ENCODE assay signal across 9 cellular contexts in the genomic region with DNA sequence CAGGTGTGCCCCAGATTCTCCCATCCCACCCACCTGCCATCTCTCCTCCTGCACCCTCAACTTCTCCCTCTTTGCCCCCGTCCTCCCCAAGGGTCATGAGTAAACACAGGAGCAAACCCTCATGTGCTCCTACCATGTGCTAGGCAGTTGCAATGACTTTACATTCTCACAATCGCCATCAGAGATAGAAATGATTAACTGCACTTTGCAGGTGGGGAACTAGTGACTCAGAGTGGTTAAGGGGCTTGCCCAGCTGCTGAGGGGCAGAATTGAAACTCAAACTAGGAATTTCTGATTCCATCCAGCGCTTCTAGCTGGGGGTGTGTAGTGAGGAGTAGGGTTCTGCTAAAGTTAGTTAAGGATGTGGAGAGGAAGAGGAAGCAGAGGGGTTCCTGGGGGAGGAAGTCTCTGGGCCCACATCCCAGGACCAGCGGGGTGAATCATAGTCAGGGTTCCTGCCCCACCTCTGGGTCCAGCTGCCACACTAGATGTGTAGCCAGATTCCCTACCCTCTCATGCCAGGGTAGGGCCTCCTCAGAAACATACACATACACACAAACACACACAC. TPM values are rescaled to one million over a fixed set of nuclear protein-coding genes. Genes with fewer than 3 reads are reported as not detected.
DNase-seq lines count a peak whose midpoint lies in the region; ATAC-seq and TF ChIP-seq lines count a peak whose summit lies in the region.
"Had no signal": no experiment of that assay in that cellular context is flagged by ENCODE, and none has a peak within 500 bp of the region (broad histone marks: within the 10 kb centered on the region; RNA-seq: fewer than 3 reads in every experiment).

No MANE protein-coding gene starts in this region.

- no peaks in the 10 kb centered on the region for H3K27me3 ChIP-seq in prostate gland (replicated peaks; ENCODE audit: insufficient read depth)

- no peak for TF ChIP-seq POLR2A in prostate gland (IDR thresholded peaks at IDR 0.05)

- CTCF ChIA-PET in Calu3 (lab: Charles Lee) = no interaction called here
- CTCF ChIA-PET in activated naive CD4-positive, alpha-beta T cell treated with anti-CD3 and anti-CD28 coated beads, Interleukin-2, amount 10 ng/mL, durations not matched to agents 7 days and 5 days (lab: Charles Lee) = interaction anchor here (0.7 to 1.2 kb wide), 2 partner anchors 33 to 51 kb away, joined by 3 read pairs; no protein-coding TSS in a partner anchor

- H3K27ac Mint-ChIP-seq in Calu3 (ENCODE audit: unreplicated experiment) = peak overlapping the region; percentile 66
- peak overlapping the region; percentile 56 for H3K27ac Mint-ChIP-seq in activated naive CD4-positive, alpha-beta T cell treated with anti-CD3 and anti-CD28 coated beads, Interleukin-2, amount 10 ng/mL, durations not matched to agents 7 days and 5 days

- no peak overlapping the region for H3K27ac ChIP-seq in prostate gland

- H3K4me1 ChIP-seq in prostate gland (replicated peaks) = no peaks in the 10 kb centered on the region

- H3K9me3 ChIP-seq in prostate gland = no peaks in the 10 kb centered on the region

- 67% methylated on average over 4 of the region's 4 CpGs for WGBS in prostate gland

- no peaks in the 10 kb centered on the region for H3K36me3 ChIP-seq in prostate gland

- peak; percentile 85 for ATAC-seq in GM19467 (IDR thresholded peaks at IDR 0.05; ENCODE audit: unreplicated experiment)
- peak; percentile 92 for ATAC-seq in HG03558 (IDR thresholded peaks at IDR 0.05; ENCODE audit: extremely low read depth, unreplicated experiment)

- H3K4me1 Mint-ChIP-seq in Calu3 (ENCODE audit: low read depth, unreplicated experiment) = peaks cover 20% of the 10 kb centered on the region
- peaks cover 23% of the 10 kb centered on the region for H3K4me1 Mint-ChIP-seq in activated naive CD4-positive, alpha-beta T cell treated with anti-CD3 and anti-CD28 coated beads, Interleukin-2, amount 10 ng/mL, durations not matched to agents 7 days and 5 days
- H3K4me1 Mint-ChIP-seq: brain had no signal

- no peak overlapping the region for H3K4me3 Mint-ChIP-seq in Calu3 (ENCODE audit: low read depth, unreplicated experiment)
- H3K4me3 Mint-ChIP-seq in activated naive CD4-positive, alpha-beta T cell treated with anti-CD3 and anti-CD28 coated beads, Interleukin-2, amount 10 ng/mL, durations not matched to agents 7 days and 5 days = no peak overlapping the region

- intact Hi-C loops in Calu3 (cut with micrococcal nuclease; ENCODE audit: unreplicated experiment) = no loop called here
- intact Hi-C loops in prostate gland (cut with DNase I) = no loop called here

- TF ChIP-seq CTCF in Calu3 (IDR thresholded peaks at IDR 0.05; ENCODE audit: unreplicated experiment) (no peak), prostate gland (IDR thresholded peaks at IDR 0.05) (no peak)

- DNase-seq in Calu3 (no peak), pulmonary artery endothelial cell (ENCODE audit: low read depth, low spot score) (peak; percentile 63), HT-29 (ENCODE audit: low spot score) (no peak), prostate gland (ENCODE audit: low spot score) (no peak)
- DNase-seq in activated naive CD4-positive, alpha-beta T cell treated with anti-CD3 and anti-CD28 coated beads, Interleukin-2, amount 10 ng/mL, durations not matched to agents 7 days and 5 days = no peak
- DNase-seq in effector CD8-positive, alpha-beta T cell (lab: John Stamatoyannopoulos, UW) = no peak

- no peak overlapping the region for H3K4me3 ChIP-seq in prostate gland

- no peaks in the 10 kb centered on the region for H3K27me3 Mint-ChIP-seq in Calu3 (ENCODE audit: unreplicated experiment)
- no peaks in the 10 kb centered on the region for H3K27me3 Mint-ChIP-seq in activated naive CD4-positive, alpha-beta T cell treated with anti-CD3 and anti-CD28 coated beads, Interleukin-2, amount 10 ng/mL, durations not matched to agents 7 days and 5 days

- BruUV-seq in Calu3 (replicated peaks; lab: Mats Ljungman, UMichigan) = no TSS peak

- peaks cover 35% of the 10 kb centered on the region for H3K36me3 Mint-ChIP-seq in Calu3 (ENCODE audit: insufficient read depth, unreplicated experiment)
- peaks cover 46% of the 10 kb centered on the region for H3K36me3 Mint-ChIP-seq in activated naive CD4-positive, alpha-beta T cell treated with anti-CD3 and anti-CD28 coated beads, Interleukin-2, amount 10 ng/mL, durations not matched to agents 7 days and 5 days
- H3K36me3 Mint-ChIP-seq: brain had no signal

- H3K9me3 Mint-ChIP-seq in Calu3 (ENCODE audit: low read depth, unreplicated experiment) = no peaks in the 10 kb centered on the region
- H3K9me3 Mint-ChIP-seq in activated naive CD4-positive, alpha-beta T cell treated with anti-CD3 and anti-CD28 coated beads, Interleukin-2, amount 10 ng/mL, durations not matched to agents 7 days and 5 days = no peaks in the 10 kb centered on the region

RNA-seq across cellular contexts. Expression of gene PRG2, which starts 16.0 kb away (rescaled TPM):
- not detected in 2 replicates for total RNA-seq in Calu3 (2022)
- total RNA-seq in pulmonary artery endothelial cell = 0.40 TPM in 1 of 2 replicates, not detected in the other
- total RNA-seq in HT-29 (2014; rRNA removed; shearing (Covaris generic)) = not detected in 2 replicates
- total RNA-seq in prostate gland = under 1 TPM in 1 of 2 donors, not detected in 1; 0.36 TPM

RNA-seq across cellular contexts. Expression of gene SLC43A3, which starts 20.5 kb away (rescaled TPM):
- total RNA-seq in Calu3 (2022) (91.8 and 127 TPM in 2 replicates), pulmonary artery endothelial cell (48.0 and 74.0 TPM in 2 replicates), prostate gland (10 to 100 TPM; 23.3 to 39.8 TPM)
- not detected in 2 replicates for total RNA-seq in HT-29 (2014; rRNA removed; shearing (Covaris generic))

RNA-seq across cellular contexts. Expression of gene PRG3, which starts 25.5 kb away (rescaled TPM):
- total RNA-seq in Calu3 (2022) = not detected in 2 replicates
- total RNA-seq in pulmonary artery endothelial cell = not detected in 2 replicates
- total RNA-seq in HT-29 (2014; rRNA removed; shearing (Covaris generic)) = not detected in 2 replicates
- not detected for total RNA-seq in prostate gland

RNA-seq across cellular contexts. Expression of gene RTN4RL2, which starts 53.9 kb away (rescaled TPM):
- total RNA-seq in Calu3 (2022) (1.9 and 3.6 TPM in 2 replicates), pulmonary artery endothelial cell (0.07 TPM in 2 replicates), prostate gland (1 to 10 TPM in 1 of 2 donors, under 1 TPM in 1; 0.51 to 2.0 TPM)
- total RNA-seq in HT-29 (2014; rRNA removed; shearing (Covaris generic)) = 0.79 and 1.1 TPM in 2 replicates

Comparison
In these comparisons a context has a peak if more than half of its experiments do, and no peak if none do; other contexts are left out.
1. RNA of gene SLC43A3, which starts 20.5 kb away (total RNA-seq): 91.8 to 127 TPM in Calu3, 48.0 to 74.0 TPM in pulmonary artery endothelial cell and 23.3 to 39.8 TPM in prostate gland; not detected in HT-29; every median in the first group is over 10 times any median in the second.